ENCODE assay signal across 1 cellular context in the genomic region with DNA sequence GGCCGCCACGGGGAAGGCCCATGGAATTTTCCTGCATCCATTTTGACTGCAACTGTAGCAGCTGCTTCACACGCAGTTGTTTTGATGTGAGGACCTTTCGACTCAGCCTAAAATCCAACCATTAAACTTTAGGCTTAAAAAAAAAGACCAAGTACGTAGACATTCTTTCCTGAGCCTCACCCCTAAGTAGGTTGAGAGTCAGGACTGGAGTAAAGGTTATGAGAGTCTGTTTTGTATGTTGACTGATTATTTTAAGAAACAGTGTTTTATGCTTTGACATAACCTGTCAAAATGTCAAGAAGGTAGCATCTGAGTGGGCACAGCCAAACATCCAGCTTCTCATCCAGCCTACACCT.
TF ChIP-seq lines count a peak whose summit lies in the region.

No MANE protein-coding gene starts in this region.

TF ChIP-seq in HepG2, 621 proteins besides CTCF, POLR2A, EP300 and RAD21 (continued from another document):
- TF ChIP-seq, protein P1, sequence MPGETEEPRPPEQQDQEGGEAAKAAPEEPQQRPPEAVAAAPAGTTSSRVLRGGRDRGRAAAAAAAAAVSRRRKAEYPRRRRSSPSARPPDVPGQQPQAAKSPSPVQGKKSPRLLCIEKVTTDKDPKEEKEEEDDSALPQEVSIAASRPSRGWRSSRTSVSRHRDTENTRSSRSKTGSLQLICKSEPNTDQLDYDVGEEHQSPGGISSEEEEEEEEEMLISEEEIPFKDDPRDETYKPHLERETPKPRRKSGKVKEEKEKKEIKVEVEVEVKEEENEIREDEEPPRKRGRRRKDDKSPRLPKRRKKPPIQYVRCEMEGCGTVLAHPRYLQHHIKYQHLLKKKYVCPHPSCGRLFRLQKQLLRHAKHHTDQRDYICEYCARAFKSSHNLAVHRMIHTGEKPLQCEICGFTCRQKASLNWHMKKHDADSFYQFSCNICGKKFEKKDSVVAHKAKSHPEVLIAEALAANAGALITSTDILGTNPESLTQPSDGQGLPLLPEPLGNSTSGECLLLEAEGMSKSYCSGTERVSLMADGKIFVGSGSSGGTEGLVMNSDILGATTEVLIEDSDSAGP (CRISPR knock-in tag; IDR thresholded peaks at IDR 0.05; ENCODE audit: borderline replicate concordance): peak; percentile 70; the same call in 1 of the 2 replicates
- TF ChIP-seq RNF2 (conservative IDR thresholded peaks at IDR 0.05; ENCODE audit: low read depth) (no peak), MTA1 (CRISPR knock-in tag; IDR thresholded peaks at IDR 0.05; ENCODE audit: borderline replicate concordance) (0 out of 2 replicates have a peak, but pooled peaks have one; percentile 5), GATA4 (IDR thresholded peaks at IDR 0.05; ENCODE audit: borderline replicate concordance, low read depth) (no peak), NFIC (IDR thresholded peaks at IDR 0.05; ENCODE audit: low read length) (no peak; the same call in 1 of the 2 replicates), NR2C2 (CRISPR knock-in tag; IDR thresholded peaks at IDR 0.05; ENCODE audit: borderline replicate concordance) (no peak), SIN3A (IDR thresholded peaks at IDR 0.05; ENCODE audit: borderline replicate concordance, low read depth, low read length) (no peak), CHD4 (IDR thresholded peaks at IDR 0.05; ENCODE audit: borderline replicate concordance, low read length) (no peak), SPEN (CRISPR knock-in tag; IDR thresholded peaks at IDR 0.05; ENCODE audit: low read depth) (no peak), PHF21A (CRISPR knock-in tag; IDR thresholded peaks at IDR 0.05) (peak; percentile 26; the same call in 1 of the 2 replicates), ZBTB42 (CRISPR knock-in tag; IDR thresholded peaks at IDR 0.05) (no peak)
- TF ChIP-seq, protein P2, sequence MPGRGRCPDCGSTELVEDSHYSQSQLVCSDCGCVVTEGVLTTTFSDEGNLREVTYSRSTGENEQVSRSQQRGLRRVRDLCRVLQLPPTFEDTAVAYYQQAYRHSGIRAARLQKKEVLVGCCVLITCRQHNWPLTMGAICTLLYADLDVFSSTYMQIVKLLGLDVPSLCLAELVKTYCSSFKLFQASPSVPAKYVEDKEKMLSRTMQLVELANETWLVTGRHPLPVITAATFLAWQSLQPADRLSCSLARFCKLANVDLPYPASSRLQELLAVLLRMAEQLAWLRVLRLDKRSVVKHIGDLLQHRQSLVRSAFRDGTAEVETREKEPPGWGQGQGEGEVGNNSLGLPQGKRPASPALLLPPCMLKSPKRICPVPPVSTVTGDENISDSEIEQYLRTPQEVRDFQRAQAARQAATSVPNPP (CRISPR knock-in tag; IDR thresholded peaks at IDR 0.05): no peak
- TF ChIP-seq, protein P3, sequence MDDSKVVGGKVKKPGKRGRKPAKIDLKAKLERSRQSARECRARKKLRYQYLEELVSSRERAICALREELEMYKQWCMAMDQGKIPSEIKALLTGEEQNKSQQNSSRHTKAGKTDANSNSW (CRISPR knock-in tag; IDR thresholded peaks at IDR 0.05; ENCODE audit: borderline replicate concordance): no peak
- TF ChIP-seq, protein P4, sequence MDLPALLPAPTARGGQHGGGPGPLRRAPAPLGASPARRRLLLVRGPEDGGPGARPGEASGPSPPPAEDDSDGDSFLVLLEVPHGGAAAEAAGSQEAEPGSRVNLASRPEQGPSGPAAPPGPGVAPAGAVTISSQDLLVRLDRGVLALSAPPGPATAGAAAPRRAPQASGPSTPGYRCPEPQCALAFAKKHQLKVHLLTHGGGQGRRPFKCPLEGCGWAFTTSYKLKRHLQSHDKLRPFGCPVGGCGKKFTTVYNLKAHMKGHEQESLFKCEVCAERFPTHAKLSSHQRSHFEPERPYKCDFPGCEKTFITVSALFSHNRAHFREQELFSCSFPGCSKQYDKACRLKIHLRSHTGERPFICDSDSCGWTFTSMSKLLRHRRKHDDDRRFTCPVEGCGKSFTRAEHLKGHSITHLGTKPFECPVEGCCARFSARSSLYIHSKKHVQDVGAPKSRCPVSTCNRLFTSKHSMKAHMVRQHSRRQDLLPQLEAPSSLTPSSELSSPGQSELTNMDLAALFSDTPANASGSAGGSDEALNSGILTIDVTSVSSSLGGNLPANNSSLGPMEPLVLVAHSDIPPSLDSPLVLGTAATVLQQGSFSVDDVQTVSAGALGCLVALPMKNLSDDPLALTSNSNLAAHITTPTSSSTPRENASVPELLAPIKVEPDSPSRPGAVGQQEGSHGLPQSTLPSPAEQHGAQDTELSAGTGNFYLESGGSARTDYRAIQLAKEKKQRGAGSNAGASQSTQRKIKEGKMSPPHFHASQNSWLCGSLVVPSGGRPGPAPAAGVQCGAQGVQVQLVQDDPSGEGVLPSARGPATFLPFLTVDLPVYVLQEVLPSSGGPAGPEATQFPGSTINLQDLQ (CRISPR knock-in tag; IDR thresholded peaks at IDR 0.05): no peak
- TF ChIP-seq, protein P5, sequence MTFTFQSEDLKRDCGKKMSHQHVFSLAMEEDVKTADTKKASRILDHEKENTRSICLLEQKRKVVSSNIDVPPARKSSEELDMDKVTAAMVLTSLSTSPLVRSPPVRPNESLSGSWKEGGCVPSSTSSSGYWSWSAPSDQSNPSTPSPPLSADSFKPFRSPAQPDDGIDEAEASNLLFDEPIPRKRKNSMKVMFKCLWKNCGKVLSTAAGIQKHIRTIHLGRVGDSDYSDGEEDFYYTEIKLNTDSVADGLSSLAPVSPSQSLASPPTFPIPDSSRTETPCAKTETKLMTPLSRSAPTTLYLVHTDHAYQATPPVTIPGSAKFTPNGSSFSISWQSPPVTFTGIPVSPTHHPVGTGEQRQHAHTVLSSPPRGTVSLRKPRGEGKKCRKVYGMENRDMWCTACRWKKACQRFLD (CRISPR knock-in tag; IDR thresholded peaks at IDR 0.05; ENCODE audit: borderline replicate concordance): no peak
